ENCODE assay signal across 8 cellular contexts in the genomic region with DNA sequence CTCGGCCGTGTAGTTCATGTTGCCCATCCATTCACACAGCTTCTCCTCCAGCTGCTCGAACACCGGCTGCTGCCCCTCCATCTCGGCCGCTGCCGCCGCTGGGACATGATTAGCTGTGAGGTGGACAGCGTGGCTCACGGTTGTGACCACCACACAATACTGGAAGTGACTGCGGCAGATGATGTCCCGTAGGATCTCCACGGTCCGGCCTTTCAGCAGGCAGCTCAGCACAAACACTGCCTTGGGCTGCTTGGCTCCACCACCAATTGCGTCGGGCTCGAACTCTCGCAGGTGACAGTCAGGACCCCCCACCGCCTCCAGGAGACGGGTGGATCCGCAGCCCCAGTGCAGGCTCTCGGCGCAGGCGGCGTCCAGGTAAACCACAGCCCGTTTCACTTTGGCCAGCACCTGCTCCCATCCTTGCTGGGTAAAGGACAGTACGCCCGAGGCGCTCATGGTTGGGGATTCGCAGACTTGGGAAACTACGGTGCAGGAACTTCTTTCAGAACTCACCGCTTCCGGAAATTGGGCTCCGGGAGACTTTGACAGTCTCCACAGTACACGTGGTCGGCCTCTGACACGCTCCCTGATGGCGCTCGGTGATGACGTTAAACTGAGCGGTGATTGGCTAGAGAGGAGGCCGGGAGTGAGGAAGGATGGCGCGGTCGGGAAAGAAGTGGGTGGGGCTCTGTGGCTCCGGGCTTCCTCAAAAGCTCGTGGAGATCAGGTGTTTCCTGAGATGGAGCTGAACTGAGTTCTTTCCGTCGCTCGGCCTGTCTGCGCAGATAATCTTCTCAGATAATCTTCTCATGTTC. TPM values are rescaled to one million over a fixed set of nuclear protein-coding genes. Genes with fewer than 3 reads are reported as not detected.
DNase-seq lines count a peak whose midpoint lies in the region; ATAC-seq and TF ChIP-seq lines count a peak whose summit lies in the region.

Gene SCFD2, minus strand, starts transcription at position 576 of the 815 bp plus-strand sequence.

- H3K36me3 Mint-ChIP-seq in activated naive CD4-positive, alpha-beta T cell treated with anti-CD3 and anti-CD28 coated beads, Interleukin-2, amount 50 U/mL, for 24 hours = peaks cover 8% of the 10 kb centered on the region

- peak within 1 kb of the TSS; percentile 98 for H3K4me3 Mint-ChIP-seq in activated naive CD4-positive, alpha-beta T cell treated with anti-CD3 and anti-CD28 coated beads, Interleukin-2, amount 50 U/mL, for 24 hours

- H3K36me3 ChIP-seq in GM06990 (ENCODE audit: control insufficient read depth, insufficient read depth, low read length) = no peaks in the 10 kb centered on the region

- peak within 1 kb of the TSS; percentile 99 for H3K27ac Mint-ChIP-seq in activated naive CD4-positive, alpha-beta T cell treated with anti-CD3 and anti-CD28 coated beads, Interleukin-2, amount 50 U/mL, for 24 hours

- TF ChIP-seq CTCF in GM06990 (IDR thresholded peaks at IDR 0.05; ENCODE audit: insufficient read depth, low read length, poor library complexity, severe bottlenecking) = no peak

- H3K9me3 Mint-ChIP-seq in activated naive CD4-positive, alpha-beta T cell treated with anti-CD3 and anti-CD28 coated beads, Interleukin-2, amount 50 U/mL, for 24 hours = no peaks in the 10 kb centered on the region

- DNase-seq in GM06990 (ENCODE audit: extremely low read depth, insufficient read length) (peak; percentile 87), NCI-H1092 (lab: John Stamatoyannopoulos, UW) (peak; percentile 97), glomerular endothelial cell (ENCODE audit: extremely low read depth, low read depth, low spot score) (peak; percentile 82), occipital lobe (lab: John Stamatoyannopoulos, UW) (peak; percentile 97)

- H3K4me1 Mint-ChIP-seq in activated naive CD4-positive, alpha-beta T cell treated with anti-CD3 and anti-CD28 coated beads, Interleukin-2, amount 50 U/mL, for 24 hours = peaks cover 36% of the 10 kb centered on the region

- H3K27me3 ChIP-seq in GM06990 (replicated peaks; ENCODE audit: control insufficient read depth, insufficient read depth, low read length) = no peaks in the 10 kb centered on the region

- ATAC-seq in HG02588 (IDR thresholded peaks at IDR 0.05; ENCODE audit: unreplicated experiment) = peak; percentile 98
- ATAC-seq in SK-N-SH treated with all-trans-retinoic acid at 6 μM for 48 hours = peak; percentile 98

- H3K4me3 ChIP-seq in GM06990 (replicated peaks; ENCODE audit: low read depth, low read length) = peak within 1 kb of the TSS; percentile 99

- peaks cover 4% of the 10 kb centered on the region for H3K27me3 Mint-ChIP-seq in activated naive CD4-positive, alpha-beta T cell treated with anti-CD3 and anti-CD28 coated beads, Interleukin-2, amount 50 U/mL, for 24 hours

- peak within 1 kb of the TSS; percentile 11 for H3K27ac ChIP-seq in temporal lobe (ENCODE audit: low read depth, low read length)

TF ChIP-seq in SK-N-SH treated with all-trans-retinoic acid at 6 μM for 48 hours, 23 proteins besides CTCF, POLR2A, EP300 and RAD21:
- TF ChIP-seq ZFP3 (CRISPR knock-in tag; IDR thresholded peaks at IDR 0.05) = no peak
- TF ChIP-seq, protein P1, sequence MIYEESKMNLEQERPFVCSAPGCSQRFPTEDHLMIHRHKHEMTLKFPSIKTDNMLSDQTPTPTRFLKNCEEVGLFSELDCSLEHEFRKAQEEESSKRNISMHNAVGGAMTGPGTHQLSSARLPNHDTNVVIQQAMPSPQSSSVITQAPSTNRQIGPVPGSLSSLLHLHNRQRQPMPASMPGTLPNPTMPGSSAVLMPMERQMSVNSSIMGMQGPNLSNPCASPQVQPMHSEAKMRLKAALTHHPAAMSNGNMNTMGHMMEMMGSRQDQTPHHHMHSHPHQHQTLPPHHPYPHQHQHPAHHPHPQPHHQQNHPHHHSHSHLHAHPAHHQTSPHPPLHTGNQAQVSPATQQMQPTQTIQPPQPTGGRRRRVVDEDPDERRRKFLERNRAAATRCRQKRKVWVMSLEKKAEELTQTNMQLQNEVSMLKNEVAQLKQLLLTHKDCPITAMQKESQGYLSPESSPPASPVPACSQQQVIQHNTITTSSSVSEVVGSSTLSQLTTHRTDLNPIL (CRISPR knock-in tag; IDR thresholded peaks at IDR 0.05; ENCODE audit: low read depth) = no peak
- no peak for TF ChIP-seq GLIS3 (CRISPR knock-in tag; IDR thresholded peaks at IDR 0.05)
- no peak for TF ChIP-seq BACH2 (CRISPR knock-in tag; IDR thresholded peaks at IDR 0.05; ENCODE audit: borderline replicate concordance)
- no peak for TF ChIP-seq SNAI2 (CRISPR knock-in tag; IDR thresholded peaks at IDR 0.05)
- TF ChIP-seq CSRNP3 (CRISPR knock-in tag; IDR thresholded peaks at IDR 0.05) = no peak
- TF ChIP-seq ZFP30 (CRISPR knock-in tag; IDR thresholded peaks at IDR 0.05) = no peak
- TF ChIP-seq TSHZ2 (CRISPR knock-in tag; IDR thresholded peaks at IDR 0.05) = no peak
- no peak for TF ChIP-seq OSR1 (CRISPR knock-in tag; IDR thresholded peaks at IDR 0.05)
- TF ChIP-seq ZNF565 (CRISPR knock-in tag; conservative IDR thresholded peaks at IDR 0.05; ENCODE audit: low read depth) = no peak
- no peak for TF ChIP-seq ARNTL (CRISPR knock-in tag; IDR thresholded peaks at IDR 0.05; ENCODE audit: borderline replicate concordance, low read depth)
- no peak for TF ChIP-seq ZNF8 (CRISPR knock-in tag; IDR thresholded peaks at IDR 0.05)
- TF ChIP-seq ZC3H10 (CRISPR knock-in tag; IDR thresholded peaks at IDR 0.05) = no peak
- TF ChIP-seq ESRRG (CRISPR knock-in tag; IDR thresholded peaks at IDR 0.05) = no peak
- no peak for TF ChIP-seq TOX (CRISPR knock-in tag; IDR thresholded peaks at IDR 0.05; ENCODE audit: borderline replicate concordance)
- TF ChIP-seq, protein P2, sequence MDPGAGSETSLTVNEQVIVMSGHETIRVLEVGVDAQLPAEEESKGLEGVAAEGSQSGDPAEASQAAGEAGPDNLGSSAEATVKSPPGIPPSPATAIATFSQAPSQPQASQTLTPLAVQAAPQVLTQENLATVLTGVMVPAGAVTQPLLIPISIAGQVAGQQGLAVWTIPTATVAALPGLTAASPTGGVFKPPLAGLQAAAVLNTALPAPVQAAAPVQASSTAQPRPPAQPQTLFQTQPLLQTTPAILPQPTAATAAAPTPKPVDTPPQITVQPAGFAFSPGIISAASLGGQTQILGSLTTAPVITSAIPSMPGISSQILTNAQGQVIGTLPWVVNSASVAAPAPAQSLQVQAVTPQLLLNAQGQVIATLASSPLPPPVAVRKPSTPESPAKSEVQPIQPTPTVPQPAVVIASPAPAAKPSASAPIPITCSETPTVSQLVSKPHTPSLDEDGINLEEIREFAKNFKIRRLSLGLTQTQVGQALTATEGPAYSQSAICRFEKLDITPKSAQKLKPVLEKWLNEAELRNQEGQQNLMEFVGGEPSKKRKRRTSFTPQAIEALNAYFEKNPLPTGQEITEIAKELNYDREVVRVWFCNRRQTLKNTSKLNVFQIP (CRISPR knock-in tag; IDR thresholded peaks at IDR 0.05; ENCODE audit: borderline replicate concordance, low read depth) = no peak
- TF ChIP-seq ISL1 (CRISPR knock-in tag; IDR thresholded peaks at IDR 0.05) = no peak
- TF ChIP-seq RARB (CRISPR knock-in tag; IDR thresholded peaks at IDR 0.05) = no peak

RNA-seq across cellular contexts. Expression of gene SCFD2, which starts in this region (rescaled TPM):
- total RNA-seq in glomerular endothelial cell = 13.9 and 14.4 TPM in 2 replicates
- total RNA-seq in occipital lobe = 25.6 TPM
- 22.1 TPM for total RNA-seq in temporal lobe

Comparison
In these comparisons a context has a peak if more than half of its experiments do, and no peak if none do; other contexts are left out.
1. Peak in every context shown above with its lines: DNase-seq, ATAC-seq, H3K4me3 ChIP-seq and H3K27ac ChIP-seq.